8 cellular contexts compared by ENCODE assay signal in the genomic region with DNA sequence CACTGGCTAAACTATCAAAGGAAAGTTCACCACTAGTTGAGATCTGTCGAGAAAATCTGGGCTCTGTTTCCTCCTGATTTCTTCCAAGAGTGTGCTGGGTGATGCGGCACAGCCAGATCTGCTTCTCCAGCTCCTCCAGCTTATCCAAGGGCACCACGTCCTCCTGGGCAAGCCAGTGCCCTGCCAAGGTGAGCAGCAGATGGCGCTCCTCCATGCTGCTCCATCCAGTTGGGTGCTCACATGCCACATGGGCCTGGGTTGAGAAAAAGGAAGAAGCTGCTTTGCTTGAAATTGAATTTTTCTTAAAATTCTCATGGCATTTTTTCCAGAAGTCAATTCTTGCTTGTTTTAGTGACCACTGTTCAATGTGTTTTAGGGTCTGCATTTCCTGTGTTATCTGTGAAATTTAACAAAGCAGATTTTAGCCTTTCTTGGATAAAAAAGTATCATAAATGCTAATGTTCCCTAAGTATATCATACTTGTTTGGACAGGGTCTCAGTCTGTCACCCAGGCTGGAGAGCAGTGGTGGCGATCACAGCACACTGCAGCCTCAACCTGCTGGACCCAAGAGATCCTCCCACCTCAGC. TPM values are rescaled to one million over a fixed set of nuclear protein-coding genes. Genes with fewer than 3 reads are reported as not detected.
DNase-seq lines count a peak whose midpoint lies in the region; ATAC-seq, FAIRE-seq and TF ChIP-seq lines count a peak whose summit lies in the region.

No MANE protein-coding gene starts in this region.

- in situ Hi-C loops in ACHN (cut with HindIII; ENCODE audit: low pct_ligation_motif_present, low pct_unique_long_range_greater_than_20kb, low sequenced_read_pairs) (no loop called here), SK-MEL-5 (cut with HindIII; ENCODE audit: low pct_unique_long_range_greater_than_20kb, low sequenced_read_pairs) (no loop called here)

- H3K27ac Mint-ChIP-seq in stimulated activated effector memory CD8-positive, alpha-beta T cell treated with anti-CD3 and anti-CD28 coated beads, Interleukin-12 subunit alpha, Interleukin-12 subunit beta, amount 100 ng/mL, for 72 hours: peak overlapping the region; percentile 7

- peaks cover 100% of the 10 kb centered on the region for H3K36me3 Mint-ChIP-seq in stimulated activated effector memory CD8-positive, alpha-beta T cell treated with anti-CD3 and anti-CD28 coated beads, Interleukin-12 subunit alpha, Interleukin-12 subunit beta, amount 100 ng/mL, for 72 hours

- H3K27me3 ChIP-seq in adipocyte (replicated peaks; ENCODE audit: control insufficient read depth, insufficient read depth, low read length): no peaks in the 10 kb centered on the region

- H3K9me3 Mint-ChIP-seq in stimulated activated effector memory CD8-positive, alpha-beta T cell treated with anti-CD3 and anti-CD28 coated beads, Interleukin-12 subunit alpha, Interleukin-12 subunit beta, amount 100 ng/mL, for 72 hours: no peaks in the 10 kb centered on the region

- H3K36me3 ChIP-seq in adipocyte (ENCODE audit: control insufficient read depth, insufficient read depth, low read length, severe bottlenecking): peaks cover 93% of the 10 kb centered on the region

- no peaks in the 10 kb centered on the region for H3K4me1 ChIP-seq in adipocyte (ENCODE audit: control insufficient read depth, insufficient read depth, low read length)

- H3K4me3 ChIP-seq in adipocyte (ENCODE audit: low read length): no peak overlapping the region

- no peak overlapping the region for H3K4me3 Mint-ChIP-seq in stimulated activated effector memory CD8-positive, alpha-beta T cell treated with anti-CD3 and anti-CD28 coated beads, Interleukin-12 subunit alpha, Interleukin-12 subunit beta, amount 100 ng/mL, for 72 hours

- no peak for FAIRE-seq in GM12892 (lab: Jason Lieb, UNC)

- TF ChIP-seq POLR2A in GM12892 (IDR thresholded peaks at IDR 0.05; ENCODE audit: low read depth, low read length): no peak

- no peaks in the 10 kb centered on the region for H3K4me1 Mint-ChIP-seq in stimulated activated effector memory CD8-positive, alpha-beta T cell treated with anti-CD3 and anti-CD28 coated beads, Interleukin-12 subunit alpha, Interleukin-12 subunit beta, amount 100 ng/mL, for 72 hours

- H3K9me3 ChIP-seq in adipocyte (ENCODE audit: control insufficient read depth, low read length): no peaks in the 10 kb centered on the region

- TF ChIP-seq CTCF in GM12874 (IDR thresholded peaks at IDR 0.05; ENCODE audit: insufficient read depth, low read depth, low read length): peak; percentile 76

- DNase-seq in ACHN: peak; percentile 57
- peak; percentile 77 for DNase-seq in SK-MEL-5 (ENCODE audit: low read depth, low spot score)
- DNase-seq in adipocyte (ENCODE audit: low read depth): peak; percentile 15
- peak; percentile 32 for DNase-seq in left kidney (ENCODE audit: low read depth, low spot score)
- DNase-seq in stimulated activated effector memory CD8-positive, alpha-beta T cell treated with anti-CD3 and anti-CD28 coated beads, Interleukin-12 subunit alpha, Interleukin-12 subunit beta, amount 100 ng/mL, for 72 hours (ENCODE audit: low spot score in 2 of 2): peak; percentile 36 to 62
- no peak for DNase-seq in GM12892 (ENCODE audit: insufficient read length)

- H3K9ac ChIP-seq in adipocyte (ENCODE audit: low read length): no peak overlapping the region

- ATAC-seq in stimulated activated effector memory CD8-positive, alpha-beta T cell treated with anti-CD3 and anti-CD28 coated beads, Interleukin-12 subunit alpha, Interleukin-12 subunit beta, amount 100 ng/mL, for 72 hours: peak; percentile 85
- no peak for ATAC-seq in GM18502 (IDR thresholded peaks at IDR 0.05; ENCODE audit: poor library complexity, unreplicated experiment)

RNA-seq across cellular contexts. Expression of a gene that starts 47.3 kb away (rescaled TPM):
- total RNA-seq in SK-MEL-5 (2014; rRNA removed; shearing (Covaris generic)): 56.5 and 59.4 TPM in 2 replicates
- polyA plus RNA-seq in SK-MEL-5 (2015; cell fraction: cytosol; rRNA removed): 84.4 and 97.1 TPM in 2 replicates
- polyA plus RNA-seq in SK-MEL-5 (2015; cell fraction: nucleus; rRNA removed): 30.0 and 34.3 TPM in 2 replicates
- 54.6 TPM for polyA plus RNA-seq in GM12892 (2012; ENCODE audit: missing spikeins)
